In the genomic region with DNA sequence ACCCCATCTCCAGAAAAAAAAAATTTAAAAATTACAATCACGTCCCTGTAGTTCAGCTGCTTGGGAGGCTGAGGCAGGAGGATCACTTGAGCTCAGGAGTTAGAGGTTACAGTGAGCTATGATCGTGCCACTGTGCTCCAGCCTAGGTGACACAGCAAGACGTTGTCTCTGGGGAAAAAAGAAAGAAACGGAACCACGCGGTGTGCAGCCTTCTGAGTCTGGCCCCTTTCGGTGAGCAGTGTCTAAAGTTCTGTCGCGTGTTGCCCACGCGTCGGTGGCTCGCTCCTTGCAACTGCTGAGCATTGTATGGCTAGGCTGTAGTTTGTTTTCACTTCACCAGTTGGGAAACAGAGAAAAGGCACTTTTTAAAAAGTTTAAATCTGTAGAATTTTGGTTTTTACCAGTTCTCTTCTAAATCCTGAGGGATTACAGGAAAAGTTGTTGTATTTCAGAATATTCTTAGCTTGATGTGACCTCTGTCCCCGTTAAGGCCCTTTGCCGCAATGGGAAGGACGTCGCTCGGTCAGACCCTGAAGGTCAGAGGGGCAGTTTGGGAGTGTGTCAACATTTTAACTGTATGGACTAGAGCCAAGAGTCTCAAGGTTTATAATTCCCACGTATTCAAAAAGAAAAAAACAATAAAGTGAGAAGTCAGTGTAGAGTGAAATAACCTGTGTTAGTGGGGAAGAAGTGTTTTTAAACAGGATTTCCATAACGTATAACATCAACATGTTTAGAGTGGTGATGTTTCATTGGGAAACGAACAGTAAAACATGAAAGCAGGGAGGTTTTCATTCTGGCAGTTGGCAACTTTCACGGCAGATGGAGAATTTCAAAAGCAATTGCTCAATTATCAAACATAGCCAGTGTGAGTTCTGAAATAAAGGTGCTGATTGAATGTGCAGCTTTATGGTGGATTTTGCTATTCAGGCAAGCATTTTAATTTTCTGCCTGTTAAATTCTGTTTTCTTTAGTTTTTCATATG, we compare ENCODE assay signal across 1 cellular context.
TF ChIP-seq lines count a peak whose summit lies in the region.

No MANE protein-coding gene starts in this region.

TF ChIP-seq in HepG2, 621 proteins besides CTCF, POLR2A, EP300 and RAD21 (continued from another document and continues in another):
- TF ChIP-seq FOXP4 (CRISPR knock-in tag; IDR thresholded peaks at IDR 0.05) (peak; percentile 49; the same call in 1 of the 2 replicates), ZNF770 (CRISPR knock-in tag; IDR thresholded peaks at IDR 0.05) (peak; percentile 93), RXRA (CRISPR knock-in tag; IDR thresholded peaks at IDR 0.05) (peak; percentile 43; the same call in 1 of the 2 replicates), PRPF4 (IDR thresholded peaks at IDR 0.05; ENCODE audit: low read depth, low read length, poor library complexity, severe bottlenecking) (peak; percentile 77), BCL6 (CRISPR knock-in tag; IDR thresholded peaks at IDR 0.05) (0 out of 2 replicates have a peak, but pooled peaks have one; percentile 33), TEAD3 (CRISPR knock-in tag; optimal IDR thresholded peaks at IDR 0.05; ENCODE audit: borderline replicate concordance) (peak; percentile 17), TCF7 (IDR thresholded peaks at IDR 0.05; ENCODE audit: low read depth) (peak; percentile 25; the same call in 1 of the 2 replicates), GZF1 (CRISPR knock-in tag; IDR thresholded peaks at IDR 0.05) (no peak), ISL2 (CRISPR knock-in tag; IDR thresholded peaks at IDR 0.05) (0 out of 2 replicates have a peak, but pooled peaks have one; percentile 24), SOX6 (IDR thresholded peaks at IDR 0.05) (no peak), SOX6 (CRISPR knock-in tag; IDR thresholded peaks at IDR 0.05) (peak; percentile 10; the same call in 1 of the 2 replicates), ELF4 (CRISPR knock-in tag; IDR thresholded peaks at IDR 0.05; ENCODE audit: borderline replicate concordance) (no peak), KDM6A (CRISPR knock-in tag; IDR thresholded peaks at IDR 0.05; ENCODE audit: low read depth) (peak; percentile 35; the same call in 1 of the 2 replicates), KAT7 (CRISPR knock-in tag; IDR thresholded peaks at IDR 0.05; ENCODE audit: borderline replicate concordance) (no peak), PHF21A (CRISPR knock-in tag; IDR thresholded peaks at IDR 0.05) (0 out of 2 replicates have a peak, but pooled peaks have one; percentile 24), NFIC (IDR thresholded peaks at IDR 0.05; ENCODE audit: low read length) (peak; percentile 56; the same call in 1 of the 2 replicates), ZNF687 (CRISPR knock-in tag; IDR thresholded peaks at IDR 0.05) (peak; percentile 68), ZNF501 (CRISPR knock-in tag; IDR thresholded peaks at IDR 0.05) (peak; percentile 22; the same call in 1 of the 2 replicates), NFYC (CRISPR knock-in tag; IDR thresholded peaks at IDR 0.05) (no peak), ZNF761 (CRISPR knock-in tag; conservative IDR thresholded peaks at IDR 0.05) (0 out of 2 replicates have a peak, but pooled peaks have one; percentile 20), ZFX (CRISPR knock-in tag; IDR thresholded peaks at IDR 0.05; ENCODE audit: low read depth) (peak; percentile 7; the same call in 1 of the 2 replicates), CEBPG (CRISPR knock-in tag; IDR thresholded peaks at IDR 0.05) (peak; percentile 25; the same call in 1 of the 2 replicates), HNF1B (CRISPR knock-in tag; IDR thresholded peaks at IDR 0.05) (0 out of 2 replicates have a peak, but pooled peaks have one; percentile 44)
- TF ChIP-seq, protein P1, sequence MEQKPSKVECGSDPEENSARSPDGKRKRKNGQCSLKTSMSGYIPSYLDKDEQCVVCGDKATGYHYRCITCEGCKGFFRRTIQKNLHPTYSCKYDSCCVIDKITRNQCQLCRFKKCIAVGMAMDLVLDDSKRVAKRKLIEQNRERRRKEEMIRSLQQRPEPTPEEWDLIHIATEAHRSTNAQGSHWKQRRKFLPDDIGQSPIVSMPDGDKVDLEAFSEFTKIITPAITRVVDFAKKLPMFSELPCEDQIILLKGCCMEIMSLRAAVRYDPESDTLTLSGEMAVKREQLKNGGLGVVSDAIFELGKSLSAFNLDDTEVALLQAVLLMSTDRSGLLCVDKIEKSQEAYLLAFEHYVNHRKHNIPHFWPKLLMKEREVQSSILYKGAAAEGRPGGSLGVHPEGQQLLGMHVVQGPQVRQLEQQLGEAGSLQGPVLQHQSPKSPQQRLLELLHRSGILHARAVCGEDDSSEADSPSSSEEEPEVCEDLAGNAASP (CRISPR knock-in tag; IDR thresholded peaks at IDR 0.05; ENCODE audit: borderline replicate concordance): peak; percentile 49; the same call in 1 of the 2 replicates
- TF ChIP-seq, protein P2, sequence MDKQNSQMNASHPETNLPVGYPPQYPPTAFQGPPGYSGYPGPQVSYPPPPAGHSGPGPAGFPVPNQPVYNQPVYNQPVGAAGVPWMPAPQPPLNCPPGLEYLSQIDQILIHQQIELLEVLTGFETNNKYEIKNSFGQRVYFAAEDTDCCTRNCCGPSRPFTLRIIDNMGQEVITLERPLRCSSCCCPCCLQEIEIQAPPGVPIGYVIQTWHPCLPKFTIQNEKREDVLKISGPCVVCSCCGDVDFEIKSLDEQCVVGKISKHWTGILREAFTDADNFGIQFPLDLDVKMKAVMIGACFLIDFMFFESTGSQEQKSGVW (CRISPR knock-in tag; IDR thresholded peaks at IDR 0.05; ENCODE audit: borderline replicate concordance): no peak
- TF ChIP-seq, protein P3, sequence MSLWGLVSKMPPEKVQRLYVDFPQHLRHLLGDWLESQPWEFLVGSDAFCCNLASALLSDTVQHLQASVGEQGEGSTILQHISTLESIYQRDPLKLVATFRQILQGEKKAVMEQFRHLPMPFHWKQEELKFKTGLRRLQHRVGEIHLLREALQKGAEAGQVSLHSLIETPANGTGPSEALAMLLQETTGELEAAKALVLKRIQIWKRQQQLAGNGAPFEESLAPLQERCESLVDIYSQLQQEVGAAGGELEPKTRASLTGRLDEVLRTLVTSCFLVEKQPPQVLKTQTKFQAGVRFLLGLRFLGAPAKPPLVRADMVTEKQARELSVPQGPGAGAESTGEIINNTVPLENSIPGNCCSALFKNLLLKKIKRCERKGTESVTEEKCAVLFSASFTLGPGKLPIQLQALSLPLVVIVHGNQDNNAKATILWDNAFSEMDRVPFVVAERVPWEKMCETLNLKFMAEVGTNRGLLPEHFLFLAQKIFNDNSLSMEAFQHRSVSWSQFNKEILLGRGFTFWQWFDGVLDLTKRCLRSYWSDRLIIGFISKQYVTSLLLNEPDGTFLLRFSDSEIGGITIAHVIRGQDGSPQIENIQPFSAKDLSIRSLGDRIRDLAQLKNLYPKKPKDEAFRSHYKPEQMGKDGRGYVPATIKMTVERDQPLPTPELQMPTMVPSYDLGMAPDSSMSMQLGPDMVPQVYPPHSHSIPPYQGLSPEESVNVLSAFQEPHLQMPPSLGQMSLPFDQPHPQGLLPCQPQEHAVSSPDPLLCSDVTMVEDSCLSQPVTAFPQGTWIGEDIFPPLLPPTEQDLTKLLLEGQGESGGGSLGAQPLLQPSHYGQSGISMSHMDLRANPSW (CRISPR knock-in tag; IDR thresholded peaks at IDR 0.05; ENCODE audit: borderline replicate concordance): 0 out of 2 replicates have a peak, but pooled peaks have one; percentile 32
- TF ChIP-seq, protein P4, sequence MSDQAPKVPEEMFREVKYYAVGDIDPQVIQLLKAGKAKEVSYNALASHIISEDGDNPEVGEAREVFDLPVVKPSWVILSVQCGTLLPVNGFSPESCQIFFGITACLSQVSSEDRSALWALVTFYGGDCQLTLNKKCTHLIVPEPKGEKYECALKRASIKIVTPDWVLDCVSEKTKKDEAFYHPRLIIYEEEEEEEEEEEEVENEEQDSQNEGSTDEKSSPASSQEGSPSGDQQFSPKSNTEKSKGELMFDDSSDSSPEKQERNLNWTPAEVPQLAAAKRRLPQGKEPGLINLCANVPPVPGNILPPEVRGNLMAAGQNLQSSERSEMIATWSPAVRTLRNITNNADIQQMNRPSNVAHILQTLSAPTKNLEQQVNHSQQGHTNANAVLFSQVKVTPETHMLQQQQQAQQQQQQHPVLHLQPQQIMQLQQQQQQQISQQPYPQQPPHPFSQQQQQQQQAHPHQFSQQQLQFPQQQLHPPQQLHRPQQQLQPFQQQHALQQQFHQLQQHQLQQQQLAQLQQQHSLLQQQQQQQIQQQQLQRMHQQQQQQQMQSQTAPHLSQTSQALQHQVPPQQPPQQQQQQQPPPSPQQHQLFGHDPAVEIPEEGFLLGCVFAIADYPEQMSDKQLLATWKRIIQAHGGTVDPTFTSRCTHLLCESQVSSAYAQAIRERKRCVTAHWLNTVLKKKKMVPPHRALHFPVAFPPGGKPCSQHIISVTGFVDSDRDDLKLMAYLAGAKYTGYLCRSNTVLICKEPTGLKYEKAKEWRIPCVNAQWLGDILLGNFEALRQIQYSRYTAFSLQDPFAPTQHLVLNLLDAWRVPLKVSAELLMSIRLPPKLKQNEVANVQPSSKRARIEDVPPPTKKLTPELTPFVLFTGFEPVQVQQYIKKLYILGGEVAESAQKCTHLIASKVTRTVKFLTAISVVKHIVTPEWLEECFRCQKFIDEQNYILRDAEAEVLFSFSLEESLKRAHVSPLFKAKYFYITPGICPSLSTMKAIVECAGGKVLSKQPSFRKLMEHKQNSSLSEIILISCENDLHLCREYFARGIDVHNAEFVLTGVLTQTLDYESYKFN (CRISPR knock-in tag; conservative IDR thresholded peaks at IDR 0.05): peak; percentile 88
